ENCODE assay signal across 10 cellular contexts in the genomic region with DNA sequence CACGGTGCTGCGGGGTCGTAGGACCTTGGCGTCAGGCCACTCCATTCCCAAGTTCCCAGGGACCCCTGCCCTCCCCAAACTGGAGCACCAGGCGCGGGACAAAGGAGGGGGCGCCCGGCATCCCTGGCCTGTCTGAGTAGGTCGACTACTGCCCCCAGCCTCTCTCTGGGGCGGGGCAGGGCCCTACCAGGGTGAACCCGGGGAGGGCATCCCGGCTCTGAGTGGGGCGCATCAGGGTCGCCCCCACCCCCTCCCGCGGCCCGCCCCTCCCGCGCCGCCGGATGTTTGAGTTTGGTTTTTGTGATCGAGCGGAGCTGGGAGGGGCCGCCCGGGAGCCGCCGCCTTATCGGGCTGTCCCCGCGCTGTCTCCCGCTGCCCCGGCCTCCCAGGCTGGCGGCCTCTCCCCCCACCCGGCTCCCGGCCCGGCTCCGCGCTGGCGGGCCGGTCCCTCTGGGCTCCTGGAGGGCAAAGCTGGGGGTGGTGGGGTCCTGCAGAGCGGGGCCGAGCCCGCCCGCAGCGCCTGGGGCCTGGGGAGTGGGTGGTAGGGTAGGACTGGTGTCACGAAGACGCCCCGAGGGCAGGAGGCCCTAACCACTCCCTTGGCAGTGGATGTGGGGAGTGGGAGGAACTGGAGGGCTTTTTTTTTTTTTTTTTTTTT. TPM values are rescaled to one million over a fixed set of nuclear protein-coding genes. Genes with fewer than 3 reads are reported as not detected.
DNase-seq lines count a peak whose midpoint lies in the region; ATAC-seq, FAIRE-seq and TF ChIP-seq lines count a peak whose summit lies in the region.
"Had no signal": no experiment of that assay in that cellular context is flagged by ENCODE, and none has a peak within 500 bp of the region (broad histone marks: within the 10 kb centered on the region; RNA-seq: fewer than 3 reads in every experiment).

No MANE protein-coding gene starts in this region.

- H3K27ac Mint-ChIP-seq in activated naive CD4-positive, alpha-beta T cell treated with anti-CD3 and anti-CD28 coated beads, Interleukin-2, amount 50 U/mL, for 24 hours = no peak overlapping the region
- no peak overlapping the region for H3K27ac Mint-ChIP-seq in stimulated activated naive B cell treated with anti-CD40 and anti-IgM and Interleukin-4, amounts not matched to agents 10 μg/mL and 1 μg/mL and 100 μg/mL, for 72 hours

- no peak for TF ChIP-seq CTCF in Loucy (conservative IDR thresholded peaks at IDR 0.05; ENCODE audit: low read length)

- peaks cover 3% of the 10 kb centered on the region for H3K4me1 ChIP-seq in Loucy (ENCODE audit: insufficient read depth, low read length, poor library complexity, severe bottlenecking)

- H3K27me3 ChIP-seq in Loucy (ENCODE audit: insufficient read depth, low read length, poor library complexity, severe bottlenecking) = no peaks in the 10 kb centered on the region

- H3K9me3 Mint-ChIP-seq in activated naive CD4-positive, alpha-beta T cell treated with anti-CD3 and anti-CD28 coated beads, Interleukin-2, amount 50 U/mL, for 24 hours = no peaks in the 10 kb centered on the region
- no peaks in the 10 kb centered on the region for H3K9me3 Mint-ChIP-seq in stimulated activated naive B cell treated with anti-CD40 and anti-IgM and Interleukin-4, amounts not matched to agents 10 μg/mL and 1 μg/mL and 100 μg/mL, for 72 hours

- H3K27me3 Mint-ChIP-seq in activated naive CD4-positive, alpha-beta T cell treated with anti-CD3 and anti-CD28 coated beads, Interleukin-2, amount 50 U/mL, for 24 hours = no peaks in the 10 kb centered on the region
- H3K27me3 Mint-ChIP-seq in stimulated activated naive B cell treated with anti-CD40 and anti-IgM and Interleukin-4, amounts not matched to agents 10 μg/mL and 1 μg/mL and 100 μg/mL, for 72 hours = peaks cover 38 to 47% of the 10 kb centered on the region in 2 donors

- ATAC-seq in stimulated activated naive B cell treated with anti-CD40 and anti-IgM and Interleukin-4, amounts not matched to agents 10 μg/mL and 1 μg/mL and 100 μg/mL, for 72 hours (replicated peaks) = peak; percentile 27 to 39
- no peak for ATAC-seq in HG03135 (IDR thresholded peaks at IDR 0.05; ENCODE audit: unreplicated experiment)
- ATAC-seq in HG03045 (IDR thresholded peaks at IDR 0.05; ENCODE audit: unreplicated experiment) = no peak

- no peaks in the 10 kb centered on the region for H3F3A ChIP-seq in Loucy (ENCODE audit: low read depth)

- no peaks in the 10 kb centered on the region for H3K9me2 ChIP-seq in Loucy (replicated peaks; ENCODE audit: low read depth, low read length)

- no peak overlapping the region for H2AFZ ChIP-seq in Loucy (ENCODE audit: low read length)

- no peaks in the 10 kb centered on the region for H3K9me3 ChIP-seq in Loucy (ENCODE audit: insufficient read depth, low read depth, low read length)

- H3K4me1 Mint-ChIP-seq in activated naive CD4-positive, alpha-beta T cell treated with anti-CD3 and anti-CD28 coated beads, Interleukin-2, amount 50 U/mL, for 24 hours = peaks cover 7% of the 10 kb centered on the region
- no peaks in the 10 kb centered on the region for H3K4me1 Mint-ChIP-seq in stimulated activated naive B cell treated with anti-CD40 and anti-IgM and Interleukin-4, amounts not matched to agents 10 μg/mL and 1 μg/mL and 100 μg/mL, for 72 hours

- DNase-seq in iPS-NIHi11 (ENCODE audit: low spot score) (peak; percentile 66), GM12891 (ENCODE audit: insufficient read length, low spot score) (no peak), OCI-M2 (lab: John Stamatoyannopoulos, UW; ENCODE audit: unreplicated experiment) (no peak)
- no peak for DNase-seq in stimulated activated naive B cell treated with anti-CD40 and anti-IgM and Interleukin-4, amounts not matched to agents 10 μg/mL and 1 μg/mL and 100 μg/mL, for 72 hours
- DNase-seq: NCI-H187 had no signal

- peak overlapping the region; percentile 62 for H3K4me3 ChIP-seq in Loucy (ENCODE audit: low read length, poor library complexity, severe bottlenecking)

- no peak for TF ChIP-seq POLR2A in GM12891 (IDR thresholded peaks at IDR 0.05; ENCODE audit: low read depth, low read length)

- no peaks in the 10 kb centered on the region for H3K36me3 ChIP-seq in Loucy (ENCODE audit: insufficient read depth, low read length)

- H3K9ac ChIP-seq in Loucy (ENCODE audit: low read depth, low read length, poor library complexity, severe bottlenecking) = peak overlapping the region; percentile 77

- H4K20me1 ChIP-seq in Loucy (ENCODE audit: insufficient read depth, low read length, poor library complexity, severe bottlenecking) = no peaks in the 10 kb centered on the region

- H3K4me2 ChIP-seq in Loucy (ENCODE audit: low read depth, low read length, poor library complexity, severe bottlenecking) = peak overlapping the region; percentile 38

- no peaks in the 10 kb centered on the region for H3K36me3 Mint-ChIP-seq in activated naive CD4-positive, alpha-beta T cell treated with anti-CD3 and anti-CD28 coated beads, Interleukin-2, amount 50 U/mL, for 24 hours
- H3K36me3 Mint-ChIP-seq in stimulated activated naive B cell treated with anti-CD40 and anti-IgM and Interleukin-4, amounts not matched to agents 10 μg/mL and 1 μg/mL and 100 μg/mL, for 72 hours = peaks cover 0 to 1% of the 10 kb centered on the region in 2 donors

- H3K79me2 ChIP-seq in Loucy (ENCODE audit: insufficient read depth, low read length) = peaks cover 7% of the 10 kb centered on the region; the same call in 1 of the 2 replicates

- no peak for FAIRE-seq in GM12891 (lab: Jason Lieb, UNC)
- FAIRE-seq: GM12892 had no signal

- H3K4me3 Mint-ChIP-seq in activated naive CD4-positive, alpha-beta T cell treated with anti-CD3 and anti-CD28 coated beads, Interleukin-2, amount 50 U/mL, for 24 hours = peak overlapping the region; percentile 34
- no peak overlapping the region for H3K4me3 Mint-ChIP-seq in stimulated activated naive B cell treated with anti-CD40 and anti-IgM and Interleukin-4, amounts not matched to agents 10 μg/mL and 1 μg/mL and 100 μg/mL, for 72 hours

TF ChIP-seq in GM12891, 5 proteins besides CTCF, POLR2A, EP300 and RAD21:
- TF ChIP-seq PAX5 (IDR thresholded peaks at IDR 0.05; ENCODE audit: insufficient read depth, low read length, severe bottlenecking) (no peak), POLR2AphosphoS5 (IDR thresholded peaks at IDR 0.05; ENCODE audit: low read depth, low read length) (no peak), SPI1 (IDR thresholded peaks at IDR 0.05; ENCODE audit: low read depth, low read length) (no peak), POU2F2 (IDR thresholded peaks at IDR 0.05; ENCODE audit: low read depth, low read length) (no peak), TAF1 (IDR thresholded peaks at IDR 0.05; ENCODE audit: low read depth, low read length) (no peak)

RNA-seq across cellular contexts. Expression of gene SMAD6, which starts 47.2 kb away (rescaled TPM):
- polyA plus RNA-seq in GM12891 (2012; ENCODE audit: low read depth, missing spikeins) = not detected

Comparison
In these comparisons a context has a peak if more than half of its experiments do, and no peak if none do; other contexts are left out.
1. ATAC-seq: peak in stimulated activated naive B cell treated with anti-CD40 and anti-IgM and Interleukin-4, amounts not matched to agents 10 μg/mL and 1 μg/mL and 100 μg/mL, for 72 hours (2 of 2); none in HG03135 (single experiment) and HG03045 (single experiment).